ENCODE assay signal across 1 cellular context in genomic region chr9:131046581-131047202, GRCh38.
TF ChIP-seq lines count a peak whose summit lies in the region.

No MANE protein-coding gene starts in this region.

TF ChIP-seq in GM12878, 131 proteins besides CTCF, POLR2A, EP300 and RAD21 (continued from another document):
- TF ChIP-seq BHLHE40 (IDR thresholded peaks at IDR 0.05; ENCODE audit: borderline replicate concordance in 1 of 2, low read depth in 2 of 2, low read length in 1 of 2) (0 out of 4 replicates have a peak, but pooled peaks of 1 of the 2 experiments have one; percentile 16), CREM (IDR thresholded peaks at IDR 0.05; ENCODE audit: low read depth) (0 out of 2 replicates have a peak, but pooled peaks have one; percentile 9), GATAD2B (conservative IDR thresholded peaks at IDR 0.05; ENCODE audit: low read depth) (no peak), LARP7 (IDR thresholded peaks at IDR 0.05) (peak; percentile 52), SMARCA5 (IDR thresholded peaks at IDR 0.05) (peak; percentile 20; the same call in 1 of the 2 replicates), MLLT1 (IDR thresholded peaks at IDR 0.05) (peak; percentile 63; the same call in 1 of the 2 replicates), MXI1 (IDR thresholded peaks at IDR 0.05; ENCODE audit: low read depth, low read length) (no peak), RB1 (IDR thresholded peaks at IDR 0.05; ENCODE audit: borderline replicate concordance) (0 out of 2 replicates have a peak, but pooled peaks have one; percentile 24), USF1 (IDR thresholded peaks at IDR 0.05; ENCODE audit: borderline replicate concordance, extremely low read length, insufficient read depth, low read depth, low read length) (no peak), SMC3 (IDR thresholded peaks at IDR 0.05; ENCODE audit: borderline replicate concordance, low read length) (peak; percentile 81), YY1 (IDR thresholded peaks at IDR 0.05; ENCODE audit: low read depth, low read length) (peak; percentile 68)
